8 cellular contexts compared by ENCODE assay signal in genomic region chr2:44087037-44087713, GRCh38.
DNase-seq lines count a peak whose midpoint lies in the region; ATAC-seq and TF ChIP-seq lines count a peak whose summit lies in the region.

No MANE protein-coding gene starts in this region.

- H3K4me2 ChIP-seq in Loucy (ENCODE audit: low read depth, low read length, poor library complexity, severe bottlenecking) = peak overlapping the region; percentile 71
- H3K4me2 ChIP-seq in neural cell (ENCODE audit: low read length) = peak overlapping the region; percentile 29

- TF ChIP-seq EP300 in neural cell (conservative IDR thresholded peaks at IDR 0.05; ENCODE audit: poor library complexity, severe bottlenecking) = no peak

- peak overlapping the region; percentile 70 for H3K4me3 ChIP-seq in Loucy (ENCODE audit: low read length, poor library complexity, severe bottlenecking)
- H3K4me3 ChIP-seq in fibroblast of villous mesenchyme (ENCODE audit: low read depth, low read length) = peak overlapping the region; percentile 46
- peak overlapping the region; percentile 54 for H3K4me3 ChIP-seq in neural cell (ENCODE audit: low read length)

- peak; percentile 66 for TF ChIP-seq RAD21 in neural cell (conservative IDR thresholded peaks at IDR 0.05)

- H3K27me3 ChIP-seq in Loucy (ENCODE audit: insufficient read depth, low read length, poor library complexity, severe bottlenecking) (no peaks in the 10 kb centered on the region), neural cell (ENCODE audit: insufficient read depth, low read depth, low read length) (no peaks in the 10 kb centered on the region)

- H3K9me3 ChIP-seq in Loucy (ENCODE audit: insufficient read depth, low read depth, low read length) (no peaks in the 10 kb centered on the region), neural cell (ENCODE audit: low read length) (no peaks in the 10 kb centered on the region)

- H3K79me2 ChIP-seq in Loucy (ENCODE audit: insufficient read depth, low read length) = no peaks in the 10 kb centered on the region
- no peaks in the 10 kb centered on the region for H3K79me2 ChIP-seq in neural cell (replicated peaks; ENCODE audit: insufficient read depth, low read length)

- H3F3A ChIP-seq in Loucy (ENCODE audit: low read depth) = no peaks in the 10 kb centered on the region
- no peaks in the 10 kb centered on the region for H3F3A ChIP-seq in neural cell (ENCODE audit: insufficient read depth, low read length, poor library complexity, severe bottlenecking)

- no peak overlapping the region for H3K27ac ChIP-seq in neural cell (ENCODE audit: low read length)

- H3K9me2 ChIP-seq in Loucy (replicated peaks; ENCODE audit: low read depth, low read length) (no peaks in the 10 kb centered on the region), neural cell (ENCODE audit: insufficient read depth, low read length) (no peaks in the 10 kb centered on the region)

- peak; percentile 95 for TF ChIP-seq CTCF in Loucy (conservative IDR thresholded peaks at IDR 0.05; ENCODE audit: low read length)
- peak; percentile 97 for TF ChIP-seq CTCF in fibroblast of villous mesenchyme (IDR thresholded peaks at IDR 0.05; ENCODE audit: insufficient read depth, low read depth, low read length)
- TF ChIP-seq CTCF in neural cell (IDR thresholded peaks at IDR 0.05; ENCODE audit: poor library complexity, severe bottlenecking) = peak; percentile 75

- peak overlapping the region; percentile 83 for H2AFZ ChIP-seq in Loucy (ENCODE audit: low read length)
- H2AFZ ChIP-seq in neural cell (ENCODE audit: low read depth, low read length) = no peak overlapping the region

- peak overlapping the region; percentile 67 for H3K9ac ChIP-seq in Loucy (ENCODE audit: low read depth, low read length, poor library complexity, severe bottlenecking)
- H3K9ac ChIP-seq in neural cell (ENCODE audit: low read length) = peak overlapping the region; percentile 20

- peaks cover 47% of the 10 kb centered on the region for H3K4me1 ChIP-seq in Loucy (ENCODE audit: insufficient read depth, low read length, poor library complexity, severe bottlenecking)

- DNase-seq in DMS153 treated with DMSO at 0.1 percent for 48 hours (lab: John Stamatoyannopoulos, UW; ENCODE audit: unreplicated experiment) (peak; percentile 83), SHP77 (lab: John Stamatoyannopoulos, UW) (peak; percentile 39 to 62), activated gamma-delta T cell (lab: John Stamatoyannopoulos, UW) (peak; percentile 43), fibroblast of villous mesenchyme (ENCODE audit: low read depth) (peak; percentile 82)
- DNase-seq in stimulated activated naive CD8-positive, alpha-beta T cell treated with anti-CD3 and anti-CD28 coated beads, Interleukin-15, Interleukin-2, amounts not matched to agents 100 U/mL and 50 U/mL, for 24 hours = peak; percentile 90

- ATAC-seq in GM21825 (IDR thresholded peaks at IDR 0.05; ENCODE audit: unreplicated experiment) = peak; percentile 50
- ATAC-seq in stimulated activated naive CD8-positive, alpha-beta T cell treated with anti-CD3 and anti-CD28 coated beads, Interleukin-15, Interleukin-2, amounts not matched to agents 100 U/mL and 50 U/mL, for 24 hours = peak; percentile 76

- H3K36me3 ChIP-seq in Loucy (ENCODE audit: insufficient read depth, low read length) (no peaks in the 10 kb centered on the region), neural cell (ENCODE audit: insufficient read depth, low read length) (no peaks in the 10 kb centered on the region)

- H4K20me1 ChIP-seq in Loucy (ENCODE audit: insufficient read depth, low read length, poor library complexity, severe bottlenecking) (no peaks in the 10 kb centered on the region), neural cell (ENCODE audit: insufficient read depth) (no peaks in the 10 kb centered on the region)

TF ChIP-seq in neural cell, 6 proteins besides CTCF, POLR2A, EP300 and RAD21:
- TF ChIP-seq REST (IDR thresholded peaks at IDR 0.05; ENCODE audit: borderline replicate concordance) (no peak), MXI1 (conservative IDR thresholded peaks at IDR 0.05; ENCODE audit: poor library complexity, severe bottlenecking) (no peak), SMC3 (conservative IDR thresholded peaks at IDR 0.05; ENCODE audit: poor library complexity) (peak; percentile 56), EZH2 (IDR thresholded peaks at IDR 0.05; ENCODE audit: borderline replicate concordance, insufficient read depth, low read length, poor library complexity, severe bottlenecking) (no peak), TAF1 (IDR thresholded peaks at IDR 0.05; ENCODE audit: low read depth) (no peak)
